24 cellular contexts compared by ENCODE assay signal in genomic region chr5:178577376-178577839, GRCh38. TPM values are rescaled to one million over a fixed set of nuclear protein-coding genes. Genes with fewer than 3 reads are reported as not detected.
DNase-seq lines count a peak whose midpoint lies in the region; ATAC-seq and TF ChIP-seq lines count a peak whose summit lies in the region.
"Had no signal": no experiment of that assay in that cellular context is flagged by ENCODE, and none has a peak within 500 bp of the region (broad histone marks: within the 10 kb centered on the region; RNA-seq: fewer than 3 reads in every experiment).

No MANE protein-coding gene starts in this region.

- no peaks in the 10 kb centered on the region for H3K4me1 Mint-ChIP-seq in activated CD8-positive, alpha-beta memory T cell treated with anti-CD3 and anti-CD28 coated beads, Interleukin-2, amount 10 ng/mL, durations not matched to agents 7 days and 5 days
- H3K4me1 Mint-ChIP-seq: activated CD4-positive, alpha-beta T cell treated with anti-CD3 and anti-CD28 coated beads, Interleukin-2, amount 10 ng/mL, durations not matched to agents 7 days and 5 days; activated naive CD4-positive, alpha-beta T cell treated with anti-CD3 and anti-CD28 coated beads, Interleukin-2, amount 10 ng/mL, durations not matched to agents 7 days and 5 days; naive B cell had no signal

- peaks cover 41% of the 10 kb centered on the region for H3K27me3 ChIP-seq in neutrophil

- H3K36me3 ChIP-seq in neutrophil: no peaks in the 10 kb centered on the region
- H3K36me3 ChIP-seq: left lung had no signal

- peaks cover 9 to 18% of the 10 kb centered on the region in 2 experiments for H3K4me1 ChIP-seq in neutrophil (ENCODE audit: control insufficient read depth in 1 of 2, insufficient read depth in 1 of 2, low read depth in 1 of 2, low read length in 1 of 2)

- no peaks in the 10 kb centered on the region for H3K9me3 Mint-ChIP-seq in activated CD8-positive, alpha-beta memory T cell treated with anti-CD3 and anti-CD28 coated beads, Interleukin-2, amount 10 ng/mL, durations not matched to agents 7 days and 5 days (ENCODE audit: low read depth)
- H3K9me3 Mint-ChIP-seq: activated CD4-positive, alpha-beta T cell treated with anti-CD3 and anti-CD28 coated beads, Interleukin-2, amount 10 ng/mL, durations not matched to agents 7 days and 5 days; activated naive CD4-positive, alpha-beta T cell treated with anti-CD3 and anti-CD28 coated beads, Interleukin-2, amount 10 ng/mL, durations not matched to agents 7 days and 5 days had no signal

- no peak overlapping the region for H3K4me3 Mint-ChIP-seq in activated CD8-positive, alpha-beta memory T cell treated with anti-CD3 and anti-CD28 coated beads, Interleukin-2, amount 10 ng/mL, durations not matched to agents 7 days and 5 days
- H3K4me3 Mint-ChIP-seq: activated CD4-positive, alpha-beta T cell treated with anti-CD3 and anti-CD28 coated beads, Interleukin-2, amount 10 ng/mL, durations not matched to agents 7 days and 5 days; activated naive CD4-positive, alpha-beta T cell treated with anti-CD3 and anti-CD28 coated beads, Interleukin-2, amount 10 ng/mL, durations not matched to agents 7 days and 5 days; CD8-positive, alpha-beta T cell; naive B cell had no signal

- H3K9me3 ChIP-seq in iPS-18c (ENCODE audit: control insufficient read depth, insufficient read depth, low read length) (no peaks in the 10 kb centered on the region), neutrophil (no peaks in the 10 kb centered on the region)
- H3K9me3 ChIP-seq: SK-N-SH had no signal

- no peak overlapping the region for H3K27ac Mint-ChIP-seq in activated CD8-positive, alpha-beta memory T cell treated with anti-CD3 and anti-CD28 coated beads, Interleukin-2, amount 10 ng/mL, durations not matched to agents 7 days and 5 days
- H3K27ac Mint-ChIP-seq: activated CD4-positive, alpha-beta T cell treated with anti-CD3 and anti-CD28 coated beads, Interleukin-2, amount 10 ng/mL, durations not matched to agents 7 days and 5 days; activated naive CD4-positive, alpha-beta T cell treated with anti-CD3 and anti-CD28 coated beads, Interleukin-2, amount 10 ng/mL, durations not matched to agents 7 days and 5 days; CD8-positive, alpha-beta T cell; naive B cell had no signal

- CTCF ChIA-PET in activated CD8-positive, alpha-beta memory T cell treated with anti-CD3 and anti-CD28 coated beads, Interleukin-2, amount 10 ng/mL, durations not matched to agents 7 days and 5 days (lab: Charles Lee): no interaction called here

- H3K27me3 Mint-ChIP-seq in activated CD8-positive, alpha-beta memory T cell treated with anti-CD3 and anti-CD28 coated beads, Interleukin-2, amount 10 ng/mL, durations not matched to agents 7 days and 5 days: peaks cover 36% of the 10 kb centered on the region

- peak overlapping the region; percentile 59; the same call in 1 of the 2 replicates for H3K4me3 ChIP-seq in iPS-18c (ENCODE audit: insufficient read depth, low read depth, low read length)
- H3K4me3 ChIP-seq in neutrophil (ENCODE audit: low read depth in 1 of 2, low read length in 1 of 2): peak overlapping the region; percentile 37 to 39

- no peak overlapping the region for H3K27ac ChIP-seq in neutrophil
- H3K27ac ChIP-seq: left lung had no signal

- ATAC-seq in activated CD8-positive, alpha-beta memory T cell treated with anti-CD3 and anti-CD28 coated beads, Interleukin-2, amount 10 ng/mL, durations not matched to agents 7 days and 5 days: no peak
- ATAC-seq: CD8-positive, alpha-beta T cell; Panc1; stimulated activated naive CD8-positive, alpha-beta T cell treated with anti-CD3 and anti-CD28 coated beads, Interleukin-15, Interleukin-2, amounts not matched to agents 100 U/mL and 50 U/mL, for 24 hours had no signal

- DNase-seq in ELF-1 (ENCODE audit: low read depth, low spot score) (peak; percentile 70), cerebellar cortex (ENCODE audit: low spot score) (peak; percentile 22), SKM-1 treated with dmso at 0.1 percent for 144 hours (lab: John Stamatoyannopoulos, UW; ENCODE audit: unreplicated experiment) (no peak), putamen (ENCODE audit: low spot score) (no peak)
- no peak for DNase-seq in stimulated activated CD4-positive, alpha-beta T cell treated with anti-CD3 and anti-CD28 coated beads, Interleukin-15, amount 100 ng/mL, for 24 hours
- no peak for DNase-seq in activated CD8-positive, alpha-beta memory T cell treated with anti-CD3 and anti-CD28 coated beads, Interleukin-2, amount 10 ng/mL, durations not matched to agents 7 days and 5 days
- DNase-seq: activated CD4-positive, alpha-beta T cell treated with anti-CD3 and anti-CD28 coated beads, Interleukin-2, amount 10 ng/mL, durations not matched to agents 7 days and 5 days; activated naive CD4-positive, alpha-beta T cell treated with anti-CD3 and anti-CD28 coated beads, Interleukin-2, amount 10 ng/mL, durations not matched to agents 7 days and 5 days; activated T-cell treated with anti-CD3 and anti-CD28 coated beads, Interleukin-2, amount 50 U/mL, for 1 hour; CD8-positive, alpha-beta T cell; cortex of kidney; DMS79; erythroblast; left lung; naive B cell; NCI-H1436; SK-N-SH; stimulated activated naive CD8-positive, alpha-beta T cell treated with anti-CD3 and anti-CD28 coated beads, Interleukin-15, Interleukin-2, amounts not matched to agents 100 U/mL and 50 U/mL, for 24 hours had no signal

- TF ChIP-seq CTCF in neutrophil (IDR thresholded peaks at IDR 0.05): no peak

- no peaks in the 10 kb centered on the region for H3K36me3 Mint-ChIP-seq in activated CD8-positive, alpha-beta memory T cell treated with anti-CD3 and anti-CD28 coated beads, Interleukin-2, amount 10 ng/mL, durations not matched to agents 7 days and 5 days
- H3K36me3 Mint-ChIP-seq: activated naive CD4-positive, alpha-beta T cell treated with anti-CD3 and anti-CD28 coated beads, Interleukin-2, amount 10 ng/mL, durations not matched to agents 7 days and 5 days; CD8-positive, alpha-beta T cell had no signal

RNA-seq across cellular contexts. Expression of gene COL23A1, which starts 12.8 kb away (rescaled TPM):
- total RNA-seq in activated CD8-positive, alpha-beta memory T cell treated with anti-CD3 and anti-CD28 coated beads, Interleukin-2, amount 10 ng/mL, durations not matched to agents 7 days and 5 days: under 1 TPM; 0.18 to 0.19 TPM
- total RNA-seq: CD8-positive, alpha-beta T cell; glomerular endothelial cell; HT1080; pulmonary artery endothelial cell had no signal

RNA-seq across cellular contexts. Expression of gene CLK4, which starts 49.4 kb away (rescaled TPM):
- total RNA-seq in activated CD8-positive, alpha-beta memory T cell treated with anti-CD3 and anti-CD28 coated beads, Interleukin-2, amount 10 ng/mL, durations not matched to agents 7 days and 5 days: 10 to 100 TPM; 25.2 to 29.4 TPM

Comparison
In these comparisons a context has a peak if more than half of its experiments do, and no peak if none do; other contexts are left out.
1. DNase-seq: peak in ELF-1 (single experiment) and cerebellar cortex (single experiment); none in stimulated activated CD4-positive, alpha-beta T cell treated with anti-CD3 and anti-CD28 coated beads, Interleukin-15, amount 100 ng/mL, for 24 hours (single experiment), SKM-1 treated with dmso at 0.1 percent for 144 hours (single experiment), putamen (single experiment) and activated CD8-positive, alpha-beta memory T cell treated with anti-CD3 and anti-CD28 coated beads, Interleukin-2, amount 10 ng/mL, durations not matched to agents 7 days and 5 days (single experiment).